In genomic region chr11:104999716-105000115, GRCh38 we compare ENCODE assay signal across 22 cellular contexts. TPM values are rescaled to one million over a fixed set of nuclear protein-coding genes. Genes with fewer than 3 reads are reported as not detected.
"Had no signal": no experiment of that assay in that cellular context is flagged by ENCODE, and none has a peak within 500 bp of the region (broad histone marks: within the 10 kb centered on the region; RNA-seq: fewer than 3 reads in every experiment).

No MANE protein-coding gene starts in this region.

- H3K36me3 ChIP-seq: ascending aorta, SJSA1 had no signal

- ATAC-seq: activated CD4-positive, CD25-positive, alpha-beta regulatory T cell treated with anti-CD3 and anti-CD28 coated beads, Interleukin-2, amount 50 U/mL, for 24 hours; body of pancreas; SK-N-SH treated with all-trans-retinoic acid at 6 μM for 48 hours had no signal

- H3K4me1 ChIP-seq: ascending aorta, body of pancreas had no signal

- H3K9me3 ChIP-seq: ascending aorta, body of pancreas, SJSA1 had no signal

- H3K4me3 ChIP-seq: ascending aorta, body of pancreas, SJSA1 had no signal

- H3K27ac ChIP-seq: ascending aorta, body of pancreas, SJSA1 had no signal

- H3K27me3 ChIP-seq: ascending aorta, body of pancreas, SJSA1 had no signal

- DNase-seq: activated CD4-positive, alpha-beta T cell treated with anti-CD3 and anti-CD28 coated beads for 4 hours; activated CD8-positive, alpha-beta memory T cell treated with anti-CD3 and anti-CD28 coated beads, Interleukin-2, amount 50 U/mL, for 48 hours; activated naive CD4-positive, alpha-beta T cell; activated T-cell treated with anti-CD3 and anti-CD28 coated beads, Interleukin-2, amount 50 U/mL, for 1 hour; amniotic stem cell; body of pancreas; central memory CD4-positive, alpha-beta T cell; NCI-H1048; NCI-H1417; NCI-H1930; NCI-H2171 treated with DMSO at 0.1 percent for 48 hours; NCI-H226; NCI-H526 treated with DMSO at 0.1 percent for 48 hours; OCI-M1; Right ventricle myocardium superior had no signal

RNA-seq across cellular contexts. Expression of gene CASP5, which starts 23.3 kb away (rescaled TPM):
- total RNA-seq: activated CD8-positive, alpha-beta T cell treated with anti-CD3 and anti-CD28 coated beads for 36 hours; ascending aorta; body of pancreas; bronchial epithelial cell; Right ventricle myocardium superior; SJSA1 had no signal

RNA-seq across cellular contexts. Expression of gene CASP1, which starts 35.2 kb away (rescaled TPM):
- total RNA-seq: ascending aorta had no signal

RNA-seq across cellular contexts. Expression of gene CARD16, which starts 45.4 kb away (rescaled TPM):
- total RNA-seq: NCI-H460 had no signal
